Comparison of ENCODE assay signal across 10 cellular contexts in genomic region chr12:47277071-47277408, GRCh38.
DNase-seq lines count a peak whose midpoint lies in the region; ATAC-seq, FAIRE-seq and TF ChIP-seq lines count a peak whose summit lies in the region.
"Had no signal": no experiment of that assay in that cellular context is flagged by ENCODE, and none has a peak within 500 bp of the region (broad histone marks: within the 10 kb centered on the region; RNA-seq: fewer than 3 reads in every experiment).

No MANE protein-coding gene starts in this region.

- peaks cover 97% of the 10 kb centered on the region for H3K4me1 Mint-ChIP-seq in activated T-cell treated with anti-CD3 and anti-CD28 coated beads, Interleukin-2, amount 50 U/mL, for 72 hours (ENCODE audit: low read depth)
- H3K4me1 Mint-ChIP-seq in T-cell (peaks cover 73 to 90% (median 73%) of the 10 kb centered on the region in 3 donors), type B pancreatic cell (ENCODE audit: unreplicated experiment) (peaks cover 8% of the 10 kb centered on the region)

- H4K20me1 ChIP-seq in keratinocyte (ENCODE audit: control insufficient read depth, extremely low read depth, insufficient read depth, low read length): no peaks in the 10 kb centered on the region

- H3K4me2 ChIP-seq in keratinocyte (ENCODE audit: control insufficient read depth, extremely low read depth, insufficient read depth, low read depth, low read length): peak overlapping the region; percentile 52

- H3K9me1 ChIP-seq in keratinocyte (ENCODE audit: control insufficient read depth, extremely low read depth, insufficient read depth, low read length): no peaks in the 10 kb centered on the region

- no peak overlapping the region for H2AFZ ChIP-seq in keratinocyte (ENCODE audit: control insufficient read depth, low read length)

- H3K27me3 Mint-ChIP-seq in activated T-cell treated with anti-CD3 and anti-CD28 coated beads, Interleukin-2, amount 50 U/mL, for 72 hours (ENCODE audit: low read depth): no peaks in the 10 kb centered on the region
- no peaks in the 10 kb centered on the region for H3K27me3 Mint-ChIP-seq in T-cell
- H3K27me3 Mint-ChIP-seq in type B pancreatic cell: peaks cover 2% of the 10 kb centered on the region

- no peak overlapping the region for H3K4me3 ChIP-seq in keratinocyte (ENCODE audit: control insufficient read depth in 2 of 3, extremely low read depth in 1 of 3, insufficient read depth in 2 of 3, low read depth in 1 of 3, low read length in 3 of 3)

- H3K27ac Mint-ChIP-seq in activated T-cell treated with anti-CD3 and anti-CD28 coated beads, Interleukin-2, amount 50 U/mL, for 72 hours: peak overlapping the region; percentile 96
- H3K27ac Mint-ChIP-seq in T-cell (peak overlapping the region; percentile 81 to 93), type B pancreatic cell (peak overlapping the region; percentile 46)

- no peaks in the 10 kb centered on the region for H3K9me3 ChIP-seq in keratinocyte (ENCODE audit: control insufficient read depth, low read depth, low read length)

- peak overlapping the region; percentile 73 to 87 for H3K4me3 Mint-ChIP-seq in activated T-cell treated with anti-CD3 and anti-CD28 coated beads, Interleukin-2, amount 50 U/mL, for 72 hours
- peak overlapping the region; percentile 22 to 65 (median 50) for H3K4me3 Mint-ChIP-seq in T-cell
- no peak overlapping the region for H3K4me3 Mint-ChIP-seq in type B pancreatic cell
- H3K4me3 Mint-ChIP-seq: neural crest cell had no signal

- peaks cover 3 to 4% of the 10 kb centered on the region in 2 donors for H3K9me3 Mint-ChIP-seq in activated T-cell treated with anti-CD3 and anti-CD28 coated beads, Interleukin-2, amount 50 U/mL, for 72 hours
- H3K9me3 Mint-ChIP-seq in T-cell (no peaks in the 10 kb centered on the region), type B pancreatic cell (no peaks in the 10 kb centered on the region)
- H3K9me3 Mint-ChIP-seq: neural crest cell had no signal

- dilution Hi-C loops in keratinocyte (cut with MboI; ENCODE audit: extremely low pct_ligation_motif_present, low sequenced_read_pairs): no loop called here

- CTCF ChIA-PET in T-cell (lab: Charles Lee): interaction anchor here in 1 of 2 donors (0.8 to 1.7 kb wide), 8 partner anchors 25 to 213 kb away, joined by 3 to 10 read pairs (median 4); no protein-coding TSS in a partner anchor

- TF ChIP-seq CTCF in keratinocyte (optimal IDR thresholded peaks at IDR 0.05 in 1 of 3, IDR thresholded peaks at IDR 0.05 in 1 of 3, conservative IDR thresholded peaks at IDR 0.05 in 1 of 3; ENCODE audit: extremely low read depth in 1 of 3, insufficient read depth in 2 of 3, low read length in 3 of 3): no peak
- TF ChIP-seq CTCF in type B pancreatic cell (conservative IDR thresholded peaks at IDR 0.05): no peak

- ATAC-seq in activated T-cell treated with anti-CD3 and anti-CD28 coated beads, Interleukin-2, amount 50 U/mL, for 72 hours (replicated peaks in 1 of 2): no peak
- ATAC-seq in T-cell (replicated peaks in 1 of 4): no peak

- no peak for FAIRE-seq in keratinocyte (lab: Jason Lieb, UNC)

- POLR2A ChIA-PET in T-cell (lab: Charles Lee): interaction anchor here (0.6 to 1.0 kb wide), 5 partner anchors 47 to 85 kb away, joined by 3 to 5 read pairs (median 5); no protein-coding TSS in a partner anchor

- peaks cover 63% of the 10 kb centered on the region for H3K4me1 ChIP-seq in keratinocyte (ENCODE audit: control insufficient read depth, extremely low read depth, insufficient read depth, low read length)

- peak overlapping the region; percentile 94 for H3K27ac ChIP-seq in keratinocyte (ENCODE audit: control insufficient read depth, insufficient read depth, low read length)

- no peaks in the 10 kb centered on the region for H3K27me3 ChIP-seq in keratinocyte (ENCODE audit: control insufficient read depth, extremely low read depth, insufficient read depth, low read length)

- peaks cover 3% of the 10 kb centered on the region for H3K79me2 ChIP-seq in keratinocyte (ENCODE audit: control insufficient read depth, insufficient read depth, low read length)

- H3K36me3 Mint-ChIP-seq in activated T-cell treated with anti-CD3 and anti-CD28 coated beads, Interleukin-2, amount 50 U/mL, for 72 hours (ENCODE audit: insufficient read depth in 2 of 2): peaks cover 0 to 4% of the 10 kb centered on the region in 2 donors
- H3K36me3 Mint-ChIP-seq in T-cell: no peaks in the 10 kb centered on the region
- H3K36me3 Mint-ChIP-seq in type B pancreatic cell: no peaks in the 10 kb centered on the region

- H3K36me3 ChIP-seq in keratinocyte (ENCODE audit: control insufficient read depth in 2 of 2, extremely low read depth in 1 of 2, insufficient read depth in 2 of 2, low read length in 2 of 2): peaks cover 0 to 3% of the 10 kb centered on the region in 2 experiments

- no peak for DNase-seq in activated T-cell treated with anti-CD3 and anti-CD28 coated beads, Interleukin-2, amount 50 U/mL, for 72 hours
- no peak for DNase-seq in activated T-cell treated with anti-CD3 and anti-CD28 coated beads, Interleukin-2, amount 50 U/mL, for 48 hours
- DNase-seq in T-cell: no peak
- DNase-seq in keratinocyte (ENCODE audit: low read depth, low spot score): no peak
- no peak for DNase-seq in type B pancreatic cell (ENCODE audit: extremely low spot score, unreplicated experiment)
- DNase-seq in NCI-H1436 treated with DMSO at 0.1 percent for 48 hours (lab: John Stamatoyannopoulos, UW): no peak
- DNase-seq in NCI-H2107 (lab: John Stamatoyannopoulos, UW): no peak
- DNase-seq in HT-29 (ENCODE audit: low spot score): no peak
- DNase-seq: amniotic stem cell had no signal

- H3K9ac ChIP-seq in keratinocyte (ENCODE audit: control insufficient read depth, extremely low read depth, insufficient read depth, low read length): peak overlapping the region; percentile 57

Comparison
In these comparisons a context has a peak if more than half of its experiments do, and no peak if none do; other contexts are left out.
1. H3K27ac Mint-ChIP-seq: peak in every context shown above with its lines; median percentile 96 in activated T-cell treated with anti-CD3 and anti-CD28 coated beads, Interleukin-2, amount 50 U/mL, for 72 hours; 87 in T-cell; 46 in type B pancreatic cell.